Comparison of ENCODE assay signal across 8 cellular contexts in genomic region chr20:22339091-22339881, GRCh38.
DNase-seq lines count a peak whose midpoint lies in the region; ATAC-seq and TF ChIP-seq lines count a peak whose summit lies in the region.

No MANE protein-coding gene starts in this region.

- ATAC-seq in HG02588 (IDR thresholded peaks at IDR 0.05; ENCODE audit: unreplicated experiment) = no peak

- H3K27me3 ChIP-seq in KMS-11 (ENCODE audit: insufficient read depth, low read depth) = no peaks in the 10 kb centered on the region
- H3K27me3 ChIP-seq in brain microvascular endothelial cell (replicated peaks) = no peaks in the 10 kb centered on the region
- peaks cover 4% of the 10 kb centered on the region for H3K27me3 ChIP-seq in kidney epithelial cell (ENCODE audit: control insufficient read depth, insufficient read depth, low read length)

- H3K36me3 ChIP-seq in ES-I3 (ENCODE audit: insufficient read depth, low read length) = no peaks in the 10 kb centered on the region
- H3K36me3 ChIP-seq in KMS-11 (ENCODE audit: insufficient read depth) = no peaks in the 10 kb centered on the region
- no peaks in the 10 kb centered on the region for H3K36me3 ChIP-seq in brain microvascular endothelial cell (replicated peaks)
- no peaks in the 10 kb centered on the region for H3K36me3 ChIP-seq in kidney epithelial cell (ENCODE audit: control insufficient read depth, insufficient read depth, low read length)

- H3K79me2 ChIP-seq in KMS-11 (ENCODE audit: insufficient read depth, low read depth) = no peaks in the 10 kb centered on the region

- no peak overlapping the region for H3K4me3 ChIP-seq in KMS-11 (IDR thresholded peaks at IDR 0.05; ENCODE audit: insufficient read depth, low read depth, low read length)
- no peak overlapping the region for H3K4me3 ChIP-seq in brain microvascular endothelial cell (ENCODE audit: low read depth, low read length)
- H3K4me3 ChIP-seq in kidney epithelial cell (ENCODE audit: low read depth, low read length) = no peak overlapping the region

- no peak overlapping the region for H3K4me2 ChIP-seq in KMS-11

- H4K20me1 ChIP-seq in KMS-11 (ENCODE audit: insufficient read depth) = no peaks in the 10 kb centered on the region

- no peaks in the 10 kb centered on the region for H3K9me3 ChIP-seq in ES-I3 (ENCODE audit: control insufficient read depth, insufficient read depth, low read length)

- H3K27ac ChIP-seq in 22Rv1 (no peak overlapping the region), KMS-11 (no peak overlapping the region), brain microvascular endothelial cell (no peak overlapping the region)

- H3K4me1 ChIP-seq in ES-I3 (ENCODE audit: insufficient read depth, low read length) = no peaks in the 10 kb centered on the region
- H3K4me1 ChIP-seq in KMS-11 (ENCODE audit: low read depth, poor library complexity, severe bottlenecking) = no peaks in the 10 kb centered on the region

- no peak overlapping the region for H2AFZ ChIP-seq in KMS-11 (ENCODE audit: low read depth)

- in situ Hi-C loops in brain microvascular endothelial cell (cut with HindIII; ENCODE audit: low pct_ligation_motif_present, low sequenced_read_pairs) = loop anchor here (25.0 kb wide), 1 partner anchor 348 kb away; no protein-coding TSS in a partner anchor

- DNase-seq in NOMO-1 treated with dmso at 0.1 percent for 144 hours (lab: John Stamatoyannopoulos, UW; ENCODE audit: unreplicated experiment) = peak; percentile 25
- DNase-seq in brain microvascular endothelial cell = peak; percentile 58
- peak; percentile 21 for DNase-seq in kidney epithelial cell (ENCODE audit: low read depth)
- DNase-seq in stromal cell of bone marrow (ENCODE audit: low read depth) = peak; percentile 46

- H3K9ac ChIP-seq in ES-I3 (ENCODE audit: low read depth, low read length) (peak overlapping the region; percentile 8; the same call in 1 of the 2 replicates), KMS-11 (no peak overlapping the region)

- peak; percentile 81 for TF ChIP-seq CTCF in 22Rv1 (IDR thresholded peaks at IDR 0.05)
- peak; percentile 77 for TF ChIP-seq CTCF in KMS-11 (conservative IDR thresholded peaks at IDR 0.05; ENCODE audit: low read depth, low read length)
- peak; percentile 73 for TF ChIP-seq CTCF in brain microvascular endothelial cell (IDR thresholded peaks at IDR 0.05; ENCODE audit: low read depth, low read length, missing control alignments)
- TF ChIP-seq CTCF in kidney epithelial cell (IDR thresholded peaks at IDR 0.05; ENCODE audit: insufficient read depth, low read length, poor library complexity, severe bottlenecking) = peak; percentile 75
